In genomic region chr2:127826047-127826446, GRCh38 we compare ENCODE assay signal across 1 cellular context.
TF ChIP-seq lines count a peak whose summit lies in the region.

No MANE protein-coding gene starts in this region.

TF ChIP-seq in IMR-90, 13 proteins besides CTCF, POLR2A, EP300 and RAD21 (continued from another document):
- no peak for TF ChIP-seq MAFK (IDR thresholded peaks at IDR 0.05; ENCODE audit: low read depth, low read length)
- TF ChIP-seq MAZ (IDR thresholded peaks at IDR 0.05; ENCODE audit: borderline replicate concordance, low read depth, low read length): no peak
- TF ChIP-seq RCOR1 (IDR thresholded peaks at IDR 0.05; ENCODE audit: insufficient replicate concordance, low read length): no peak
